Comparison of ENCODE assay signal across 31 cellular contexts in the genomic region with DNA sequence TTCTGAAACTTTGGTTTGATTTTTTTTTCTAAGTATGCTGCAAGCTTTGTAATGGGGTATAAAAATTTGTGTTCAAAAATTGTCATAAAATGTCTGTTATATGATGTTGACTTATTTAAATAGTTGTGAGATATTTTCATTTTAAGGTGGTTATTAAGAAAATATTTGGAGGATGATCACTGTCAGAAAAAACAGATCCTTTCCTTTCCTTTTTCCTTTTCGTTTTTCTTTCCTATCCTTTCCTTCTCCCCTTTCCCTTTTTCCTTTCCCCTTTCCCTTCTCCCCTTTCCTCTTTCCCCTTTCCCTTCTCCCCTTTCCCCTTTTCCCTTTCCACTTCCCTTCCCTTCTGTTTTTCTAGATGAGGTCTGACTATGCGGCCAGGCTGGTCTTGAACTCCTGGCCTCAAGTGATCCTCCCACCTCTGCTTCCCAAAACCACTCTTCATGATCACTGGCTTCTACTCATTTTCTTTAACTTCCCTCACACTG.
"Had no signal": no experiment of that assay in that cellular context is flagged by ENCODE, and none has a peak within 500 bp of the region (broad histone marks: within the 10 kb centered on the region; RNA-seq: fewer than 3 reads in every experiment).

No MANE protein-coding gene starts in this region.

- H3K36me3 Mint-ChIP-seq: natural killer cell; neural progenitor cell; stimulated activated memory B cell treated with anti-CD40 and anti-IgM and Interleukin-4, amounts not matched to agents 10 μg/mL and 1 μg/mL and 100 μg/mL, for 72 hours; type B pancreatic cell had no signal

- DNase-seq: natural killer cell; occipital lobe; ovary; posterior cingulate gyrus; psoas muscle; right cardiac atrium; spleen; stimulated activated CD4-positive, alpha-beta T cell treated with anti-CD3 and anti-CD28 coated beads, Interleukin-12 subunit alpha, Interleukin-12 subunit beta, amount 100 ng/mL, for 4 hours; stimulated activated CD4-positive, alpha-beta T cell treated with anti-CD3 and anti-CD28 coated beads, Interleukin-1b, Interleukin-23, amount 100 ng/mL, for 48 hours; stimulated activated CD4-positive, alpha-beta T cell treated with anti-CD3 and anti-CD28 coated beads, Interleukin-4, amount 100 ng/mL, for 1 hour; stimulated activated CD4-positive, alpha-beta T cell treated with anti-CD3 and anti-CD28 coated beads, Interleukin-4, amount 100 ng/mL, for 4 hours; stimulated activated CD8-positive, alpha-beta memory T cell treated with anti-CD3 and anti-CD28 coated beads, Interleukin-4, amount 100 ng/mL, for 48 hours; stimulated activated naive CD4-positive, alpha-beta T cell; stimulated activated naive CD8-positive, alpha-beta T cell treated with anti-CD3 and anti-CD28 coated beads, Interleukin-15, amount 100 ng/mL, for 72 hours; stimulated activated naive CD8-positive, alpha-beta T cell treated with anti-CD3 and anti-CD28 coated beads, Interleukin-15, Interleukin-2, amounts not matched to agents 100 U/mL and 50 U/mL, for 24 hours; substantia nigra; testis; tibial artery; transverse colon; upper lobe of right lung; uterus had no signal

- H3K4me2 ChIP-seq: neural progenitor cell, smooth muscle cell had no signal

- H3K27ac ChIP-seq: neural progenitor cell, ovary, parathyroid adenoma, psoas muscle, skin epidermis, spleen, suprapubic skin, testis, tibial artery, transverse colon, upper lobe of right lung, uterus had no signal

- H3K79me2 ChIP-seq: parathyroid adenoma had no signal

- ATAC-seq: natural killer cell; psoas muscle; right cardiac atrium; sciatic nerve; stimulated activated memory B cell treated with anti-CD40 and anti-IgM and Interleukin-4, amounts not matched to agents 10 μg/mL and 1 μg/mL and 100 μg/mL, for 72 hours; stimulated activated naive CD8-positive, alpha-beta T cell treated with anti-CD3 and anti-CD28 coated beads, Interleukin-15, amount 100 ng/mL, for 72 hours; stimulated activated naive CD8-positive, alpha-beta T cell treated with anti-CD3 and anti-CD28 coated beads, Interleukin-15, Interleukin-2, amounts not matched to agents 100 U/mL and 50 U/mL, for 24 hours; upper lobe of right lung had no signal

- H3K9me3 Mint-ChIP-seq: nephron; neural progenitor cell; stimulated activated naive CD8-positive, alpha-beta T cell treated with anti-CD3 and anti-CD28 coated beads, Interleukin-15, amount 100 ng/mL, for 72 hours; type B pancreatic cell had no signal

- H3K4me3 ChIP-seq: neural progenitor cell, ovary, psoas muscle, skin epidermis, smooth muscle cell, spleen, suprapubic skin, testis, tibial artery, transverse colon, upper lobe of right lung, uterus had no signal

- H3K27ac Mint-ChIP-seq: natural killer cell; nephron; neural progenitor cell; progenitor cell of endocrine pancreas; stimulated activated memory B cell treated with anti-CD40 and anti-IgM and Interleukin-4, amounts not matched to agents 10 μg/mL and 1 μg/mL and 100 μg/mL, for 72 hours; stimulated activated naive CD8-positive, alpha-beta T cell treated with anti-CD3 and anti-CD28 coated beads, Interleukin-15, amount 100 ng/mL, for 72 hours; type B pancreatic cell had no signal

- H2AFZ ChIP-seq: neural progenitor cell, parathyroid adenoma had no signal

- H3K4me1 ChIP-seq: neural progenitor cell, parathyroid adenoma, psoas muscle, spleen, suprapubic skin, testis, tibial artery, transverse colon, upper lobe of right lung, uterus had no signal

- H3K9me3 ChIP-seq: ovary, psoas muscle, spleen, suprapubic skin, testis, tibial artery, transverse colon, upper lobe of right lung, uterus had no signal

- H3K27me3 Mint-ChIP-seq: progenitor cell of endocrine pancreas; stimulated activated memory B cell treated with anti-CD40 and anti-IgM and Interleukin-4, amounts not matched to agents 10 μg/mL and 1 μg/mL and 100 μg/mL, for 72 hours; stimulated activated naive CD8-positive, alpha-beta T cell treated with anti-CD3 and anti-CD28 coated beads, Interleukin-15, amount 100 ng/mL, for 72 hours had no signal

- H3K27me3 ChIP-seq: neural progenitor cell, ovary, spleen, suprapubic skin, testis, tibial artery, transverse colon, upper lobe of right lung, uterus had no signal

- H3K36me3 ChIP-seq: neural progenitor cell, ovary, spleen, suprapubic skin, tibial artery, transverse colon, upper lobe of right lung, uterus had no signal

- H3K4me3 Mint-ChIP-seq: natural killer cell; nephron; neural progenitor cell; stimulated activated memory B cell treated with anti-CD40 and anti-IgM and Interleukin-4, amounts not matched to agents 10 μg/mL and 1 μg/mL and 100 μg/mL, for 72 hours; stimulated activated naive CD8-positive, alpha-beta T cell treated with anti-CD3 and anti-CD28 coated beads, Interleukin-15, amount 100 ng/mL, for 72 hours; type B pancreatic cell had no signal

- H3K4me1 Mint-ChIP-seq: natural killer cell; nephron; stimulated activated memory B cell treated with anti-CD40 and anti-IgM and Interleukin-4, amounts not matched to agents 10 μg/mL and 1 μg/mL and 100 μg/mL, for 72 hours had no signal
